ENCODE assay signal across 8 cellular contexts in genomic region chr1:145425436-145426029, GRCh38. TPM values are rescaled to one million over a fixed set of nuclear protein-coding genes. Genes with fewer than 3 reads are reported as not detected.
A peak's percentile ranks its signal among the peaks of the same experiment; 100 is the strongest.
DNase-seq lines count a peak whose midpoint lies in the region; FAIRE-seq lines count a peak whose summit lies in the region.

NBPF20 (minus strand) TSS chr1:145425603; CDS start chr1:145405272, 20,331 bp downstream.

- peak within 1 kb of the TSS in 4 of 5 donors; percentile 43 to 77 (median 67) for H3K9ac ChIP-seq in subcutaneous abdominal adipose tissue (ENCODE audit: low read length in 5 of 5)

- H3K27ac ChIP-seq in subcutaneous abdominal adipose tissue (ENCODE audit: low read depth, low read length): no peak within 1 kb of the TSS

- peak within 1 kb of the TSS; percentile 62 to 84 (median 76) for H3K4me3 ChIP-seq in subcutaneous abdominal adipose tissue (ENCODE audit: low read depth in 1 of 5, low read length in 5 of 5)

- no peak for FAIRE-seq in frontal cortex (lab: Jason Lieb, UNC)

- no peaks in the 10 kb centered on the region for H3K36me3 ChIP-seq in subcutaneous abdominal adipose tissue (ENCODE audit: control insufficient read depth in 5 of 5, insufficient read depth in 5 of 5, low read length in 5 of 5)

- H3K27me3 ChIP-seq in subcutaneous abdominal adipose tissue (ENCODE audit: control insufficient read depth in 5 of 5, insufficient read depth in 4 of 5, low read length in 5 of 5): peaks cover 0 to 15% (median 9%) of the 10 kb centered on the region in 5 donors

- peaks cover 5 to 7% (median 6%) of the 10 kb centered on the region in 5 donors for H3K9me3 ChIP-seq in subcutaneous abdominal adipose tissue (ENCODE audit: control insufficient read depth in 5 of 5, low read length in 5 of 5)

- DNase-seq in Daoy (ENCODE audit: low read depth) (peak; percentile 89), GOT3 (lab: John Stamatoyannopoulos, UW) (peak; percentile 36), LHCN-M2 (ENCODE audit: low read depth) (peak; percentile 68), SIG-M5 treated with dmso at 0.1 percent for 504 hours (lab: John Stamatoyannopoulos, UW; ENCODE audit: unreplicated experiment) (peak; percentile 74), frontal cortex (ENCODE audit: low spot score in 2 of 2) (peak; percentile 77 to 82), nucleus accumbens (lab: John Stamatoyannopoulos, UW) (peak in 52 of 56 donors; percentile 9 to 87 (median 51))
- DNase-seq in activated gamma-delta T cell treated with anti-CD3 and anti-CD28 coated beads, Interleukin-2, amount 50 U/mL, for 16 hours (ENCODE audit: low read depth): peak; percentile 67

- peaks cover 0 to 13% (median 12%) of the 10 kb centered on the region in 5 donors for H3K4me1 ChIP-seq in subcutaneous abdominal adipose tissue (ENCODE audit: control insufficient read depth in 5 of 5, insufficient read depth in 5 of 5, low read length in 5 of 5)

RNA-seq across cellular contexts. Expression of gene NBPF20, which starts in this region (rescaled TPM):
- 2.2 and 2.5 TPM in 2 replicates for total RNA-seq in Daoy (2014; rRNA removed; shearing (Covaris generic))
- total RNA-seq in LHCN-M2 (2014; rRNA removed): 3.2 and 3.5 TPM in 2 replicates
- 2.1 TPM for polyA plus RNA-seq in LHCN-M2 (2012)
- 4.1 TPM for total RNA-seq in frontal cortex

Comparison
In these comparisons a context has a peak if more than half of its experiments do, and no peak if none do; other contexts are left out.
1. DNase-seq: peak in every context shown above with its lines; median percentile 89 in Daoy; 80 in frontal cortex; 74 in SIG-M5 treated with dmso at 0.1 percent for 504 hours; 68 in LHCN-M2; 67 in activated gamma-delta T cell treated with anti-CD3 and anti-CD28 coated beads, Interleukin-2, amount 50 U/mL, for 16 hours; 51 in nucleus accumbens; 36 in GOT3.